7 cellular contexts compared by ENCODE assay signal in genomic region chr18:48811977-48812451, GRCh38.
DNase-seq lines count a peak whose midpoint lies in the region; ATAC-seq, FAIRE-seq and TF ChIP-seq lines count a peak whose summit lies in the region.
"Not testable (repeated sequence)": the region's sequence is repeated elsewhere in the genome, so short reads cannot be mapped to it uniquely, and the experiment has no call there.

No MANE protein-coding gene starts in this region.

- peak overlapping the region; percentile 100 for H3K27ac Mint-ChIP-seq in T-helper 17 cell
- H3K27ac Mint-ChIP-seq in activated CD8-positive, alpha-beta memory T cell treated with anti-CD3 and anti-CD28 coated beads, Interleukin-2, amount 10 ng/mL, durations not matched to agents 7 days and 5 days: peak overlapping the region; percentile 36
- peak overlapping the region; percentile 100 for H3K27ac Mint-ChIP-seq in central memory CD8-positive, alpha-beta T cell (ENCODE audit: low read depth)
- peak overlapping the region; percentile 73 for H3K27ac Mint-ChIP-seq in stimulated activated effector memory CD8-positive, alpha-beta T cell treated with anti-CD3 and anti-CD28 coated beads, Interleukin-12 subunit alpha, Interleukin-12 subunit beta, amount 100 ng/mL, for 72 hours

- not testable (repeated sequence) for H3K9me3 Mint-ChIP-seq in activated CD8-positive, alpha-beta memory T cell treated with anti-CD3 and anti-CD28 coated beads, Interleukin-2, amount 10 ng/mL, durations not matched to agents 7 days and 5 days (ENCODE audit: low read depth); central memory CD8-positive, alpha-beta T cell; stimulated activated effector memory CD8-positive, alpha-beta T cell treated with anti-CD3 and anti-CD28 coated beads, Interleukin-12 subunit alpha, Interleukin-12 subunit beta, amount 100 ng/mL, for 72 hours

- H3K4me1 Mint-ChIP-seq in T-helper 17 cell: peaks cover 46% of the 10 kb centered on the region
- H3K4me1 Mint-ChIP-seq in activated CD8-positive, alpha-beta memory T cell treated with anti-CD3 and anti-CD28 coated beads, Interleukin-2, amount 10 ng/mL, durations not matched to agents 7 days and 5 days: peaks cover 64% of the 10 kb centered on the region
- H3K4me1 Mint-ChIP-seq in central memory CD8-positive, alpha-beta T cell: peaks cover 49% of the 10 kb centered on the region
- H3K4me1 Mint-ChIP-seq in stimulated activated effector memory CD8-positive, alpha-beta T cell treated with anti-CD3 and anti-CD28 coated beads, Interleukin-12 subunit alpha, Interleukin-12 subunit beta, amount 100 ng/mL, for 72 hours: peaks cover 66% of the 10 kb centered on the region

- not testable (repeated sequence) for H3K9me3 ChIP-seq in T-helper 17 cell (ENCODE audit: control insufficient read depth, low read length, poor library complexity, severe bottlenecking); lower lobe of right lung

- not testable (repeated sequence) for TF ChIP-seq CTCF in lower lobe of right lung (IDR thresholded peaks at IDR 0.05)

- not testable (repeated sequence) for H3K27me3 Mint-ChIP-seq in T-helper 17 cell; activated CD8-positive, alpha-beta memory T cell treated with anti-CD3 and anti-CD28 coated beads, Interleukin-2, amount 10 ng/mL, durations not matched to agents 7 days and 5 days; central memory CD8-positive, alpha-beta T cell

- not testable (repeated sequence) for H3K4me3 Mint-ChIP-seq in T-helper 17 cell; activated CD8-positive, alpha-beta memory T cell treated with anti-CD3 and anti-CD28 coated beads, Interleukin-2, amount 10 ng/mL, durations not matched to agents 7 days and 5 days; central memory CD8-positive, alpha-beta T cell
- H3K4me3 Mint-ChIP-seq in stimulated activated effector memory CD8-positive, alpha-beta T cell treated with anti-CD3 and anti-CD28 coated beads, Interleukin-12 subunit alpha, Interleukin-12 subunit beta, amount 100 ng/mL, for 72 hours: peak overlapping the region; percentile 52

- ATAC-seq in GM21723 (IDR thresholded peaks at IDR 0.05; ENCODE audit: unreplicated experiment): peak; percentile 46
- ATAC-seq in T-helper 17 cell; activated CD8-positive, alpha-beta memory T cell treated with anti-CD3 and anti-CD28 coated beads, Interleukin-2, amount 10 ng/mL, durations not matched to agents 7 days and 5 days; central memory CD8-positive, alpha-beta T cell (replicated peaks; ENCODE audit: extremely low read depth, poor library complexity, severe bottlenecking); lower lobe of right lung: not testable (repeated sequence)
- ATAC-seq in stimulated activated effector memory CD8-positive, alpha-beta T cell treated with anti-CD3 and anti-CD28 coated beads, Interleukin-12 subunit alpha, Interleukin-12 subunit beta, amount 100 ng/mL, for 72 hours: peak; percentile 24

- FAIRE-seq in GM12891 (lab: Jason Lieb, UNC): peak; percentile 80

- peaks cover 24% of the 10 kb centered on the region for H3K4me1 ChIP-seq in lower lobe of right lung

- not testable (repeated sequence) for H3K36me3 Mint-ChIP-seq in T-helper 17 cell (ENCODE audit: low read depth); activated CD8-positive, alpha-beta memory T cell treated with anti-CD3 and anti-CD28 coated beads, Interleukin-2, amount 10 ng/mL, durations not matched to agents 7 days and 5 days
- H3K36me3 Mint-ChIP-seq in central memory CD8-positive, alpha-beta T cell (ENCODE audit: insufficient read depth): peaks cover 20% of the 10 kb centered on the region
- H3K36me3 Mint-ChIP-seq in stimulated activated effector memory CD8-positive, alpha-beta T cell treated with anti-CD3 and anti-CD28 coated beads, Interleukin-12 subunit alpha, Interleukin-12 subunit beta, amount 100 ng/mL, for 72 hours: peaks cover 22% of the 10 kb centered on the region

- intact Hi-C loops in lower lobe of right lung (cut with DNase I): not testable (repeated sequence)

- not testable (repeated sequence) for DNase-seq in GM12891 (ENCODE audit: insufficient read length, low spot score); T-helper 17 cell; central memory CD8-positive, alpha-beta T cell (ENCODE audit: low spot score in 2 of 2)
- peak; percentile 36 for DNase-seq in activated CD8-positive, alpha-beta memory T cell treated with anti-CD3 and anti-CD28 coated beads, Interleukin-2, amount 10 ng/mL, durations not matched to agents 7 days and 5 days
- DNase-seq in lower lobe of right lung: peak; percentile 13
- peak in 1 of 2 donors; percentile 58 for DNase-seq in stimulated activated effector memory CD8-positive, alpha-beta T cell treated with anti-CD3 and anti-CD28 coated beads, Interleukin-12 subunit alpha, Interleukin-12 subunit beta, amount 100 ng/mL, for 72 hours (ENCODE audit: low spot score in 2 of 2)

- H3K4me3 ChIP-seq in lower lobe of right lung: not testable (repeated sequence)

- CTCF ChIA-PET in activated CD8-positive, alpha-beta memory T cell treated with anti-CD3 and anti-CD28 coated beads, Interleukin-2, amount 10 ng/mL, durations not matched to agents 7 days and 5 days (lab: Charles Lee): interaction anchor here (1.1 kb wide), 1 partner anchor 20 kb away, joined by 3 read pairs; no protein-coding TSS in a partner anchor

- not testable (repeated sequence) for H3K27me3 ChIP-seq in lower lobe of right lung (ENCODE audit: low read depth)

- not testable (repeated sequence) for H3K36me3 ChIP-seq in lower lobe of right lung

- not testable (repeated sequence) for H3K27ac ChIP-seq in lower lobe of right lung

- TF ChIP-seq POLR2A in GM12891 (IDR thresholded peaks at IDR 0.05; ENCODE audit: low read depth, low read length): not testable (repeated sequence)

Comparison
In these comparisons a context has a peak if more than half of its experiments do, and no peak if none do; other contexts are left out.
1. H3K27ac Mint-ChIP-seq: peak in every context shown above with its lines; median percentile 100 in T-helper 17 cell; 100 in central memory CD8-positive, alpha-beta T cell; 73 in stimulated activated effector memory CD8-positive, alpha-beta T cell treated with anti-CD3 and anti-CD28 coated beads, Interleukin-12 subunit alpha, Interleukin-12 subunit beta, amount 100 ng/mL, for 72 hours; 36 in activated CD8-positive, alpha-beta memory T cell treated with anti-CD3 and anti-CD28 coated beads, Interleukin-2, amount 10 ng/mL, durations not matched to agents 7 days and 5 days.